ENCODE assay signal across 11 cellular contexts in genomic region chr4:3145251-3145908, GRCh38.
DNase-seq lines count a peak whose midpoint lies in the region; ATAC-seq and TF ChIP-seq lines count a peak whose summit lies in the region.
"Had no signal": no experiment of that assay in that cellular context is flagged by ENCODE, and none has a peak within 500 bp of the region (broad histone marks: within the 10 kb centered on the region; RNA-seq: fewer than 3 reads in every experiment).

No MANE protein-coding gene starts in this region.

- H3K4me3 ChIP-seq in choroid plexus epithelial cell (ENCODE audit: low read depth, low read length) = no peak overlapping the region
- H3K4me3 ChIP-seq: colonic mucosa had no signal

- no peak overlapping the region for H3K27ac Mint-ChIP-seq in osteocyte (ENCODE audit: unreplicated experiment)
- H3K27ac Mint-ChIP-seq: nephron had no signal

- TF ChIP-seq CTCF in choroid plexus epithelial cell (conservative IDR thresholded peaks at IDR 0.05; ENCODE audit: low read depth, low read length) (peak; percentile 32), osteocyte (IDR thresholded peaks at IDR 0.05) (peak; percentile 43)

- H3K4me1 Mint-ChIP-seq in osteocyte (ENCODE audit: unreplicated experiment) = no peaks in the 10 kb centered on the region
- H3K4me1 Mint-ChIP-seq: nephron had no signal

- no peaks in the 10 kb centered on the region for H3K9me3 Mint-ChIP-seq in osteocyte (ENCODE audit: unreplicated experiment)
- H3K9me3 Mint-ChIP-seq: nephron had no signal

- DNase-seq in NCI-H1105 treated with DMSO at 0.1 percent for 48 hours (lab: John Stamatoyannopoulos, UW) = peak; percentile 20
- no peak for DNase-seq in NCI-H1105 (lab: John Stamatoyannopoulos, UW)
- peak; percentile 13 for DNase-seq in M059J (ENCODE audit: low read depth)
- DNase-seq in choroid plexus epithelial cell (ENCODE audit: low read depth) = peak; percentile 50
- DNase-seq in osteocyte (ENCODE audit: extremely low spot score, unreplicated experiment) = no peak
- DNase-seq in stimulated activated naive CD8-positive, alpha-beta T cell treated with anti-CD3 and anti-CD28 coated beads, Interleukin-15, Interleukin-2, amounts not matched to agents 100 U/mL and 50 U/mL, for 24 hours = no peak
- DNase-seq: colonic mucosa; stimulated activated CD4-positive, alpha-beta T cell treated with anti-CD3 and anti-CD28 coated beads, Interleukin-1b, Interleukin-23, amount 100 ng/mL, for 48 hours had no signal

- peaks cover 39% of the 10 kb centered on the region for H3K36me3 Mint-ChIP-seq in osteocyte (ENCODE audit: unreplicated experiment)

- no peaks in the 10 kb centered on the region for H3K27me3 Mint-ChIP-seq in osteocyte (ENCODE audit: unreplicated experiment)

- no peak for ATAC-seq in stimulated activated naive CD8-positive, alpha-beta T cell treated with anti-CD3 and anti-CD28 coated beads, Interleukin-15, Interleukin-2, amounts not matched to agents 100 U/mL and 50 U/mL, for 24 hours
- no peak for ATAC-seq in GM19397 (IDR thresholded peaks at IDR 0.05; ENCODE audit: unreplicated experiment)
- ATAC-seq in GM19023 (IDR thresholded peaks at IDR 0.05; ENCODE audit: unreplicated experiment) = no peak

- no peak overlapping the region for H3K4me3 Mint-ChIP-seq in osteocyte (ENCODE audit: unreplicated experiment)
- H3K4me3 Mint-ChIP-seq: nephron had no signal

Comparison
In these comparisons a context has a peak if more than half of its experiments do, and no peak if none do; other contexts are left out.
1. DNase-seq: peak in NCI-H1105 treated with DMSO at 0.1 percent for 48 hours (single experiment), M059J (single experiment) and choroid plexus epithelial cell (single experiment); none in NCI-H1105 (single experiment), osteocyte (single experiment) and stimulated activated naive CD8-positive, alpha-beta T cell treated with anti-CD3 and anti-CD28 coated beads, Interleukin-15, Interleukin-2, amounts not matched to agents 100 U/mL and 50 U/mL, for 24 hours (single experiment).